19 cellular contexts compared by ENCODE assay signal in the genomic region with DNA sequence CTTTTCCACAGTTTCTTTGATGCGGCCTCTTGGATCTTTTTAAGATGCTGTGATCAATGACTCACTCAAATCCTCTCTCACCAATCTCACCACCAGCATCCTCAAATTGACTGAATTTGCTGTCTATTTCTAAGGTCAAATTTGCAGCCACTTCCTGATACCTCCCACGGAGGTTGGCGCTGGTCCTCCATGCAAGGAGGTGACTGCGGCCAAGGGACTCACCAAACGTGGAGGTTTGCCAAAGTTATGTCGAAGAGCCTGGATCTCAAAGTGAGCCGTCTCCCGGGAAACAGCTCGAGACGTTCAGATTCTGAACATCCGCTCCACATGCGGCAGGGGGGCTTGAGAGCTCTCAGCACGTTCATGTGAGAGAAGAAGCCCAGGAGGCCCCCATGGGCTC. TPM values are rescaled to one million over a fixed set of nuclear protein-coding genes. Genes with fewer than 3 reads are reported as not detected.
DNase-seq lines count a peak whose midpoint lies in the region; ATAC-seq, FAIRE-seq and TF ChIP-seq lines count a peak whose summit lies in the region.
"Had no signal": no experiment of that assay in that cellular context is flagged by ENCODE, and none has a peak within 500 bp of the region (broad histone marks: within the 10 kb centered on the region; RNA-seq: fewer than 3 reads in every experiment).

No MANE protein-coding gene starts in this region.

- no peak overlapping the region for H3K4me3 Mint-ChIP-seq in activated naive CD8-positive, alpha-beta T cell treated with anti-CD3 and anti-CD28 coated beads, Interleukin-2, amount 50 U/mL, for 24 hours
- no peak overlapping the region for H3K4me3 Mint-ChIP-seq in activated naive CD8-positive, alpha-beta T cell treated with anti-CD3 and anti-CD28 coated beads for 36 hours
- H3K4me3 Mint-ChIP-seq: activated CD8-positive, alpha-beta T cell treated with anti-CD3 and anti-CD28 coated beads, Interleukin-2, amount 10 ng/mL, durations not matched to agents 7 days and 5 days; activated naive CD8-positive, alpha-beta T cell treated with anti-CD3 and anti-CD28 coated beads, Interleukin-2, amount 10 ng/mL, durations not matched to agents 7 days and 5 days; endodermal cell; T-cell; WTC11 had no signal

- H3K27ac ChIP-seq in SJSA1 = no peak overlapping the region
- H3K27ac ChIP-seq: left ventricle myocardium inferior, right lobe of liver had no signal

- H3K4me1 Mint-ChIP-seq in activated naive CD8-positive, alpha-beta T cell treated with anti-CD3 and anti-CD28 coated beads, Interleukin-2, amount 50 U/mL, for 24 hours = peaks cover 14% of the 10 kb centered on the region
- no peaks in the 10 kb centered on the region for H3K4me1 Mint-ChIP-seq in activated naive CD8-positive, alpha-beta T cell treated with anti-CD3 and anti-CD28 coated beads for 36 hours
- H3K4me1 Mint-ChIP-seq: activated naive CD8-positive, alpha-beta T cell treated with anti-CD3 and anti-CD28 coated beads, Interleukin-2, amount 10 ng/mL, durations not matched to agents 7 days and 5 days; T-cell; WTC11 had no signal

- peak; percentile 13 for ATAC-seq in activated naive CD8-positive, alpha-beta T cell treated with anti-CD3 and anti-CD28 coated beads, Interleukin-2, amount 50 U/mL, for 24 hours
- ATAC-seq: activated CD8-positive, alpha-beta T cell treated with anti-CD3 and anti-CD28 coated beads, Interleukin-2, amount 10 ng/mL, durations not matched to agents 7 days and 5 days; right lobe of liver; T-cell; WTC11 had no signal

- peaks cover 30% of the 10 kb centered on the region for H3K4me1 ChIP-seq in SJSA1 (replicated peaks)

- H3K27me3 Mint-ChIP-seq in activated naive CD8-positive, alpha-beta T cell treated with anti-CD3 and anti-CD28 coated beads, Interleukin-2, amount 50 U/mL, for 24 hours = peaks cover 2% of the 10 kb centered on the region
- no peaks in the 10 kb centered on the region for H3K27me3 Mint-ChIP-seq in activated naive CD8-positive, alpha-beta T cell treated with anti-CD3 and anti-CD28 coated beads for 36 hours

- H3K36me3 ChIP-seq in SJSA1 = no peaks in the 10 kb centered on the region
- H3K36me3 ChIP-seq: left ventricle myocardium inferior, right lobe of liver had no signal

- H3K9me3 Mint-ChIP-seq in activated naive CD8-positive, alpha-beta T cell treated with anti-CD3 and anti-CD28 coated beads, Interleukin-2, amount 50 U/mL, for 24 hours = no peaks in the 10 kb centered on the region
- H3K9me3 Mint-ChIP-seq in activated naive CD8-positive, alpha-beta T cell treated with anti-CD3 and anti-CD28 coated beads for 36 hours = no peaks in the 10 kb centered on the region
- H3K9me3 Mint-ChIP-seq: activated naive CD8-positive, alpha-beta T cell treated with anti-CD3 and anti-CD28 coated beads, Interleukin-2, amount 10 ng/mL, durations not matched to agents 7 days and 5 days; endodermal cell; T-cell; WTC11 had no signal

- H3K27ac Mint-ChIP-seq in activated naive CD8-positive, alpha-beta T cell treated with anti-CD3 and anti-CD28 coated beads, Interleukin-2, amount 50 U/mL, for 24 hours = no peak overlapping the region
- no peak overlapping the region for H3K27ac Mint-ChIP-seq in activated naive CD8-positive, alpha-beta T cell treated with anti-CD3 and anti-CD28 coated beads for 36 hours
- H3K27ac Mint-ChIP-seq: activated CD8-positive, alpha-beta T cell treated with anti-CD3 and anti-CD28 coated beads, Interleukin-2, amount 10 ng/mL, durations not matched to agents 7 days and 5 days; activated naive CD8-positive, alpha-beta T cell treated with anti-CD3 and anti-CD28 coated beads, Interleukin-2, amount 10 ng/mL, durations not matched to agents 7 days and 5 days; endodermal cell; T-cell; WTC11 had no signal

- H3K27me3 ChIP-seq in SJSA1 (replicated peaks) = no peaks in the 10 kb centered on the region
- H3K27me3 ChIP-seq: right lobe of liver had no signal

- no peak for TF ChIP-seq CTCF in fibroblast of pulmonary artery (IDR thresholded peaks at IDR 0.05; ENCODE audit: low read length, missing control alignments)

- no peak for FAIRE-seq in urothelium cell line (lab: Jason Lieb, UNC)

- H3K4me3 ChIP-seq in SJSA1 = no peak overlapping the region
- H3K4me3 ChIP-seq in fibroblast of pulmonary artery (replicated peaks; ENCODE audit: low read depth, low read length) = no peak overlapping the region
- H3K4me3 ChIP-seq: left ventricle myocardium inferior, right lobe of liver had no signal

- H3K36me3 Mint-ChIP-seq in activated naive CD8-positive, alpha-beta T cell treated with anti-CD3 and anti-CD28 coated beads, Interleukin-2, amount 50 U/mL, for 24 hours (ENCODE audit: low read depth) = no peaks in the 10 kb centered on the region
- no peaks in the 10 kb centered on the region for H3K36me3 Mint-ChIP-seq in activated naive CD8-positive, alpha-beta T cell treated with anti-CD3 and anti-CD28 coated beads for 36 hours
- H3K36me3 Mint-ChIP-seq: activated naive CD8-positive, alpha-beta T cell treated with anti-CD3 and anti-CD28 coated beads, Interleukin-2, amount 10 ng/mL, durations not matched to agents 7 days and 5 days; T-cell; WTC11 had no signal

- DNase-seq in activated naive CD8-positive, alpha-beta T cell treated with anti-CD3 and anti-CD28 coated beads, Interleukin-2, amount 50 U/mL, for 24 hours = no peak
- DNase-seq in activated naive CD8-positive, alpha-beta T cell treated with anti-CD3 and anti-CD28 coated beads for 36 hours = no peak
- DNase-seq in SJSA1 (ENCODE audit: low read depth in 1 of 2, low spot score in 2 of 2) (peak; percentile 30 to 68), fibroblast of pulmonary artery (ENCODE audit: low read depth) (peak; percentile 58), urothelium cell line (ENCODE audit: low spot score) (peak; percentile 62), SW 1271 (lab: John Stamatoyannopoulos, UW) (no peak), Ammon's horn (ENCODE audit: low spot score) (no peak)
- no peak for DNase-seq in central memory CD4-positive, alpha-beta T cell
- DNase-seq: activated CD8-positive, alpha-beta T cell treated with anti-CD3 and anti-CD28 coated beads, Interleukin-2, amount 10 ng/mL, durations not matched to agents 7 days and 5 days; activated naive CD8-positive, alpha-beta T cell treated with anti-CD3 and anti-CD28 coated beads, Interleukin-2, amount 10 ng/mL, durations not matched to agents 7 days and 5 days; endodermal cell; GF-D8; left ventricle myocardium inferior; MV-4-11; NCI-H82; right lobe of liver; stimulated activated CD4-positive, alpha-beta T cell treated with anti-CD3 and anti-CD28 coated beads, Interleukin-1b, Interleukin-23, amount 100 ng/mL, for 48 hours; T-cell had no signal

- no peaks in the 10 kb centered on the region for H3K9me3 ChIP-seq in SJSA1 (replicated peaks)
- H3K9me3 ChIP-seq: left ventricle myocardium inferior, right lobe of liver had no signal

RNA-seq across cellular contexts. Expression of a gene that starts 22.6 kb away (rescaled TPM):
- 10 to 100 TPM; 86.8 to 89.7 TPM for total RNA-seq in activated naive CD8-positive, alpha-beta T cell treated with anti-CD3 and anti-CD28 coated beads for 36 hours
- 485 TPM in 2 replicates for total RNA-seq in SJSA1 (2014; rRNA removed; shearing (Covaris generic))

RNA-seq across cellular contexts. Expression of a gene that starts 31.9 kb away (rescaled TPM):
- total RNA-seq in activated naive CD8-positive, alpha-beta T cell treated with anti-CD3 and anti-CD28 coated beads for 36 hours = 1 to 10 TPM; 1.2 to 1.3 TPM
- 122 and 166 TPM in 2 replicates for total RNA-seq in SJSA1 (2014; rRNA removed; shearing (Covaris generic))

RNA-seq across cellular contexts. Expression of a gene that starts 52.5 kb away (rescaled TPM):
- 10 to 100 TPM; 39.3 to 43.1 TPM for total RNA-seq in activated naive CD8-positive, alpha-beta T cell treated with anti-CD3 and anti-CD28 coated beads for 36 hours
- 68.9 and 106 TPM in 2 replicates for total RNA-seq in SJSA1 (2014; rRNA removed; shearing (Covaris generic))

RNA-seq across cellular contexts. Expression of a gene that starts 54.1 kb away (rescaled TPM):
- total RNA-seq in activated naive CD8-positive, alpha-beta T cell treated with anti-CD3 and anti-CD28 coated beads for 36 hours = under 1 TPM in 1 of 2 experiments, not detected in 1; 0.19 TPM
- 0.22 and 0.34 TPM in 2 replicates for total RNA-seq in SJSA1 (2014; rRNA removed; shearing (Covaris generic))

Comparison
In these comparisons a context has a peak if more than half of its experiments do, and no peak if none do; other contexts are left out.
1. DNase-seq: peak in SJSA1 (2 of 2), fibroblast of pulmonary artery (single experiment) and urothelium cell line (single experiment); none in activated naive CD8-positive, alpha-beta T cell treated with anti-CD3 and anti-CD28 coated beads, Interleukin-2, amount 50 U/mL, for 24 hours (single experiment), activated naive CD8-positive, alpha-beta T cell treated with anti-CD3 and anti-CD28 coated beads for 36 hours (single experiment), central memory CD4-positive, alpha-beta T cell (single experiment), SW 1271 (0 of 2) and Ammon's horn (single experiment).
2. RNA of a gene that starts 31.9 kb away (total RNA-seq): 122 to 166 TPM in SJSA1; 1.2 to 1.3 TPM in activated naive CD8-positive, alpha-beta T cell treated with anti-CD3 and anti-CD28 coated beads for 36 hours; every median in the first group is over 10 times any median in the second.